In the genomic region with DNA sequence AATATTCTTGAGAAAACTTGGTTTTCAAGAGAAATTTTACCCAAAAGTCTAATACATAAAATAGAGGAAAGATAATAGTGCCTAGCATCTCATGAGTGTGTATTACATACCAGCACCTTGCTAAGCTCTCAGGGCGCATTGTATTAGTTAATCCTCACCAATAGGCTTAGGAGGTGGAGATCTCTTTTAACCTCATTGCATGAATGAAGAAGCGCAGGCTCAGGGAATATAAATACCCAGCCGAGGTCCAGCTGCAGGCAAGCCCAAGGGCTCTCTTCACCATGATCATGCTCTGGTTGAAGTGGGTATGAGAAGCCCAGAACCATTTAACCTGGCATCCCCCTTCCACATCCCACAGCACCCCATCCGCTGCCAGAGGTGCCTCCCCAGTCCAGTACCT, we compare ENCODE assay signal across 16 cellular contexts. TPM values are rescaled to one million over a fixed set of nuclear protein-coding genes. Genes with fewer than 3 reads are reported as not detected.
A peak's percentile ranks its signal among the peaks of the same experiment; 100 is the strongest.
DNase-seq lines count a peak whose midpoint lies in the region; ATAC-seq and TF ChIP-seq lines count a peak whose summit lies in the region.
"Had no signal": no experiment of that assay in that cellular context is flagged by ENCODE, and none has a peak within 500 bp of the region (broad histone marks: within the 10 kb centered on the region; RNA-seq: fewer than 3 reads in every experiment).

No MANE protein-coding gene starts in this region.

- H3K4me1 ChIP-seq in HAP-1 (no peaks in the 10 kb centered on the region), gastrocnemius medialis (peaks cover 51 to 62% of the 10 kb centered on the region in 2 donors)
- no peaks in the 10 kb centered on the region for H3K4me1 ChIP-seq in CD4-positive, alpha-beta memory T cell (ENCODE audit: insufficient read depth, low read length)
- H3K4me1 ChIP-seq: Caco-2 had no signal

- in situ Hi-C loops in HAP-1 (cut with MboI; ENCODE audit: low sequenced_read_pairs) (no loop called here), gastrocnemius medialis (cut with MboI; ENCODE audit: low sequenced_read_pairs in 4 of 4) (no loop called here)

- H3K36me3 Mint-ChIP-seq in CD4-positive, alpha-beta memory T cell = no peaks in the 10 kb centered on the region
- no peaks in the 10 kb centered on the region for H3K36me3 Mint-ChIP-seq in endothelial cell (ENCODE audit: low read depth, unreplicated experiment)
- H3K36me3 Mint-ChIP-seq: CD4-positive, CD25-positive, alpha-beta regulatory T cell had no signal

- no peak for TF ChIP-seq POLR2A in gastrocnemius medialis (IDR thresholded peaks at IDR 0.05)

- ATAC-seq in gastrocnemius medialis (no peak), HG03460 (IDR thresholded peaks at IDR 0.05; ENCODE audit: unreplicated experiment) (no peak)

- intact Hi-C loops in gastrocnemius medialis (cut with DNase I; ENCODE audit: low total_unique reads) = loop anchor here (5.0 to 10.0 kb wide), 2 partner anchors 114 to 509 kb away; a partner anchor contains a TSS
- intact Hi-C loops in CD4-positive, alpha-beta memory T cell (cut with micrococcal nuclease) = no loop called here

- POLR2A ChIA-PET in CD4-positive, alpha-beta memory T cell (lab: Charles Lee; ENCODE audit: partially characterized antibody) = no interaction called here

- no peaks in the 10 kb centered on the region for H3K4me1 Mint-ChIP-seq in CD4-positive, alpha-beta memory T cell
- H3K4me1 Mint-ChIP-seq in endothelial cell (ENCODE audit: unreplicated experiment) = no peaks in the 10 kb centered on the region
- H3K4me1 Mint-ChIP-seq: CD4-positive, CD25-positive, alpha-beta regulatory T cell had no signal

- TF ChIP-seq CTCF in WERI-Rb-1 (IDR thresholded peaks at IDR 0.05; ENCODE audit: low read depth, low read length) (no peak), gastrocnemius medialis (IDR thresholded peaks at IDR 0.05 in 4 of 5, conservative IDR thresholded peaks at IDR 0.05 in 1 of 5) (no peak), endothelial cell (IDR thresholded peaks at IDR 0.05; ENCODE audit: unreplicated experiment) (no peak)

- H3K27ac ChIP-seq in WERI-Rb-1 (no peak overlapping the region), gastrocnemius medialis (peak overlapping the region in 3 of 4 donors; percentile 91 to 100 (median 100))
- H3K27ac ChIP-seq in CD4-positive, alpha-beta memory T cell (ENCODE audit: low read depth, low read length) = no peak overlapping the region

- H3K36me3 ChIP-seq in HAP-1 (replicated peaks) = no peaks in the 10 kb centered on the region
- H3K36me3 ChIP-seq in WERI-Rb-1 = no peaks in the 10 kb centered on the region
- H3K36me3 ChIP-seq in gastrocnemius medialis = peaks cover 0 to 3% of the 10 kb centered on the region in 2 donors
- H3K36me3 ChIP-seq in CD4-positive, alpha-beta memory T cell (ENCODE audit: insufficient read depth, low read length) = no peaks in the 10 kb centered on the region
- H3K36me3 ChIP-seq: BE2C had no signal

- no peaks in the 10 kb centered on the region for H3K9me3 Mint-ChIP-seq in CD4-positive, alpha-beta memory T cell
- no peaks in the 10 kb centered on the region for H3K9me3 Mint-ChIP-seq in endothelial cell (ENCODE audit: unreplicated experiment)
- H3K9me3 Mint-ChIP-seq: CD4-positive, CD25-positive, alpha-beta regulatory T cell had no signal

- DNase-seq in HAP-1 (ENCODE audit: low spot score in 2 of 2) = peak; percentile 19 to 56
- peak; percentile 56 for DNase-seq in WERI-Rb-1
- no peak for DNase-seq in gastrocnemius medialis
- DNase-seq in CD4-positive, alpha-beta memory T cell = no peak
- no peak for DNase-seq in endothelial cell (ENCODE audit: low spot score)
- DNase-seq: ACHN; BE2C; C1 segment of cervical spinal cord; Caco-2; CD4-positive, CD25-positive, alpha-beta regulatory T cell; DMS79 treated with DMSO at 0.1 percent for 48 hours; GF-D8; GOT3; H7 had no signal

- no peak overlapping the region for H3K4me3 ChIP-seq in HAP-1
- no peak overlapping the region for H3K4me3 ChIP-seq in WERI-Rb-1 (ENCODE audit: low read depth, low read length)
- H3K4me3 ChIP-seq in gastrocnemius medialis = peak overlapping the region in 1 of 4 donors; percentile 66
- no peak overlapping the region for H3K4me3 ChIP-seq in CD4-positive, alpha-beta memory T cell (ENCODE audit: low read length in 2 of 2)

- no peak overlapping the region for H3K27ac Mint-ChIP-seq in CD4-positive, alpha-beta memory T cell
- no peak overlapping the region for H3K27ac Mint-ChIP-seq in endothelial cell (ENCODE audit: unreplicated experiment)
- H3K27ac Mint-ChIP-seq: CD4-positive, CD25-positive, alpha-beta regulatory T cell had no signal

- CTCF ChIA-PET in CD4-positive, alpha-beta memory T cell (lab: Charles Lee; ENCODE audit: partially characterized antibody) = no interaction called here

- H3K27me3 Mint-ChIP-seq in CD4-positive, alpha-beta memory T cell = peaks cover 0 to 2% of the 10 kb centered on the region in 2 donors
- H3K27me3 Mint-ChIP-seq in endothelial cell (ENCODE audit: unreplicated experiment) = peaks cover 4% of the 10 kb centered on the region
- H3K27me3 Mint-ChIP-seq: CD4-positive, CD25-positive, alpha-beta regulatory T cell had no signal

- H3K4me3 Mint-ChIP-seq in CD4-positive, alpha-beta memory T cell = no peak overlapping the region
- H3K4me3 Mint-ChIP-seq in endothelial cell (ENCODE audit: unreplicated experiment) = no peak overlapping the region
- H3K4me3 Mint-ChIP-seq: CD4-positive, CD25-positive, alpha-beta regulatory T cell had no signal

- H3K27me3 ChIP-seq in HAP-1 (ENCODE audit: low read depth) (no peaks in the 10 kb centered on the region), WERI-Rb-1 (ENCODE audit: insufficient read depth, low read depth, severe bottlenecking) (no peaks in the 10 kb centered on the region), gastrocnemius medialis (no peaks in the 10 kb centered on the region)
- H3K27me3 ChIP-seq in CD4-positive, alpha-beta memory T cell (ENCODE audit: insufficient read depth, low read length) = no peaks in the 10 kb centered on the region
- H3K27me3 ChIP-seq: BE2C had no signal

- H3K9me3 ChIP-seq in HAP-1 = no peaks in the 10 kb centered on the region
- H3K9me3 ChIP-seq in WERI-Rb-1 (ENCODE audit: severe bottlenecking) = no peaks in the 10 kb centered on the region
- H3K9me3 ChIP-seq in gastrocnemius medialis = no peaks in the 10 kb centered on the region
- H3K9me3 ChIP-seq in CD4-positive, alpha-beta memory T cell (ENCODE audit: control insufficient read depth in 1 of 2, low read length in 2 of 2) = no peaks in the 10 kb centered on the region
- H3K9me3 ChIP-seq: BE2C, Caco-2 had no signal

RNA-seq across cellular contexts. Expression of a gene that starts 46.0 kb away (rescaled TPM):
- total RNA-seq in gastrocnemius medialis (10 to 100 TPM; 32.0 to 78.1 (median 48.6) TPM), endothelial cell (ENCODE audit: unreplicated experiment) (1.1 TPM)
- total RNA-seq in CD4-positive, alpha-beta memory T cell = not detected
- not detected for polyA plus RNA-seq in CD4-positive, alpha-beta memory T cell
- total RNA-seq: Caco-2; CD4-positive, CD25-positive, alpha-beta regulatory T cell; HT-29 had no signal
- polyA plus RNA-seq: CD4-positive, CD25-positive, alpha-beta regulatory T cell had no signal

RNA-seq across cellular contexts. Expression of a gene that starts 53.7 kb away (rescaled TPM):
- total RNA-seq in gastrocnemius medialis (under 1 TPM in 1 of 4 donors, not detected in 3; 0.07 TPM), endothelial cell (ENCODE audit: unreplicated experiment) (not detected)
- total RNA-seq in CD4-positive, alpha-beta memory T cell = not detected
- polyA plus RNA-seq in CD4-positive, alpha-beta memory T cell = not detected
- total RNA-seq: Caco-2; CD4-positive, CD25-positive, alpha-beta regulatory T cell; H7 had no signal
- polyA plus RNA-seq: CD4-positive, CD25-positive, alpha-beta regulatory T cell had no signal

RNA-seq across cellular contexts. Expression of a gene that starts 59.1 kb away (rescaled TPM):
- total RNA-seq in gastrocnemius medialis (not detected), endothelial cell (ENCODE audit: unreplicated experiment) (3.8 TPM)
- not detected for total RNA-seq in CD4-positive, alpha-beta memory T cell
- polyA plus RNA-seq in CD4-positive, alpha-beta memory T cell = not detected
- total RNA-seq: CD4-positive, CD25-positive, alpha-beta regulatory T cell; HT-29 had no signal
- polyA plus RNA-seq: CD4-positive, CD25-positive, alpha-beta regulatory T cell had no signal

Comparison
In these comparisons a context has a peak if more than half of its experiments do, and no peak if none do; other contexts are left out.
1. DNase-seq: peak in HAP-1 (2 of 2) and WERI-Rb-1 (single experiment); none in gastrocnemius medialis (0 of 2), CD4-positive, alpha-beta memory T cell (0 of 5) and endothelial cell (single experiment).
2. H3K27ac ChIP-seq: peak in gastrocnemius medialis (3 of 4); none in WERI-Rb-1 (single experiment) and CD4-positive, alpha-beta memory T cell (single experiment).
3. RNA of a gene that starts 46.0 kb away (total RNA-seq): 32.0 to 78.1 TPM in gastrocnemius medialis; 1.1 TPM in endothelial cell (single experiment) and not detected in CD4-positive, alpha-beta memory T cell; every median in the first group is over 10 times any median in the second.